Comparison of ENCODE assay signal across 8 cellular contexts in genomic region chr1:93447481-93448291, GRCh38.
DNase-seq lines count a peak whose midpoint lies in the region; ATAC-seq and TF ChIP-seq lines count a peak whose summit lies in the region.

FNBP1L (plus strand) TSS chr1:93448118; CDS start chr1:93448282, 164 bp downstream.

- ATAC-seq in GM18858 (IDR thresholded peaks at IDR 0.05; ENCODE audit: unreplicated experiment): no peak

- no peaks in the 10 kb centered on the region for H3K36me3 ChIP-seq in ACC112 (ENCODE audit: insufficient read depth, low read length)
- no peaks in the 10 kb centered on the region for H3K36me3 ChIP-seq in HEK293 (ENCODE audit: control insufficient read depth in 2 of 2, insufficient read depth in 1 of 2, low read length in 2 of 2)

- peak; percentile 93 for DNase-seq in NCI-H82 (lab: John Stamatoyannopoulos, UW)
- peak; percentile 76 for DNase-seq in activated CD8-positive, alpha-beta memory T cell treated with anti-CD3 and anti-CD28 coated beads, Interleukin-2, amount 50 U/mL, for 48 hours
- DNase-seq in epidermal melanocyte (ENCODE audit: insufficient read length, low spot score): peak; percentile 68
- DNase-seq in midbrain (lab: John Stamatoyannopoulos, UW): peak; percentile 69
- DNase-seq in stimulated activated CD8-positive, alpha-beta memory T cell treated with anti-CD3 and anti-CD28 coated beads, Interleukin-15, amount 100 ng/mL, for 48 hours (ENCODE audit: low read depth in 2 of 2): peak; percentile 23 to 36

- H3K79me2 ChIP-seq in ACC112 (ENCODE audit: control insufficient read depth, insufficient read depth, low read length, unreplicated experiment): peaks cover 36% of the 10 kb centered on the region

- CTCF ChIA-PET in HEK293 (lab: Yijun Ruan, JAX): interaction anchor here (0.6 to 1.7 kb wide), 6 partner anchors 14 to 460 kb away, joined by 3 to 6 read pairs (median 4); no protein-coding TSS in a partner anchor

- H3K4me1 ChIP-seq in ACC112 (ENCODE audit: control insufficient read depth, insufficient read depth, low read length, unreplicated experiment): peaks cover 9% of the 10 kb centered on the region
- H3K4me1 ChIP-seq in HEK293 (ENCODE audit: control insufficient read depth, insufficient read depth, low read length): peaks cover 3% of the 10 kb centered on the region; the same call in 1 of the 2 replicates

- no peaks in the 10 kb centered on the region for H3K9me3 ChIP-seq in HEK293 (ENCODE audit: control insufficient read depth, insufficient read depth, low read depth, low read length)

- H3K4me3 ChIP-seq in ACC112 (ENCODE audit: low read depth, low read length): peak within 1 kb of the TSS; percentile 99
- H3K4me3 ChIP-seq in HEK293 (ENCODE audit: low read depth, low read length): peak within 1 kb of the TSS; percentile 98

- POLR2A ChIA-PET in HEK293 (lab: Yijun Ruan, JAX): interaction anchor here (0.6 to 2.3 kb wide), 9 partner anchors 37 to 432 kb away, joined by 3 to 10 read pairs (median 4); partner anchors contain the start of genes DNTTIP2 and DR1

- H3K27ac ChIP-seq in ACC112 (ENCODE audit: low read depth, low read length) (no peak within 1 kb of the TSS), HEK293 (ENCODE audit: extremely low read depth, low read depth, low read length) (peak within 1 kb of the TSS; percentile 96)

- no peaks in the 10 kb centered on the region for H3K27me3 ChIP-seq in ACC112 (ENCODE audit: insufficient read depth, low read length)

- TF ChIP-seq CTCF in HEK293 (tag by site-specific recombination; IDR thresholded peaks at IDR 0.05): no peak

- H2AFZ ChIP-seq in ACC112 (ENCODE audit: low read length, unreplicated experiment): peak within 1 kb of the TSS; percentile 95

TF ChIP-seq in HEK293, 187 proteins besides CTCF, POLR2A, EP300 and RAD21 (continues in another document):
- no peak for TF ChIP-seq ZNF600 (tag by site-specific recombination; IDR thresholded peaks at IDR 0.05)
- TF ChIP-seq HOXA7 (CRISPR knock-in tag; IDR thresholded peaks at IDR 0.05; ENCODE audit: borderline replicate concordance): no peak
- TF ChIP-seq ZNF544 (tag by site-specific recombination; IDR thresholded peaks at IDR 0.05): no peak
- TF ChIP-seq ZNF311 (tag by site-specific recombination; IDR thresholded peaks at IDR 0.05; ENCODE audit: borderline replicate concordance): no peak
- no peak for TF ChIP-seq ZBTB44 (tag by site-specific recombination; IDR thresholded peaks at IDR 0.05)
- no peak for TF ChIP-seq ZNF140 (tag by site-specific recombination; IDR thresholded peaks at IDR 0.05)
- no peak for TF ChIP-seq ZBTB6 (tag by site-specific recombination; IDR thresholded peaks at IDR 0.05)
- TF ChIP-seq KLF16 (tag by site-specific recombination; IDR thresholded peaks at IDR 0.05): 0 out of 2 replicates have a peak, but pooled peaks have one; percentile 21
- TF ChIP-seq ZNF366 (tag by site-specific recombination; conservative IDR thresholded peaks at IDR 0.05): no peak
- TF ChIP-seq ZNF362 (tag by site-specific recombination; IDR thresholded peaks at IDR 0.05): no peak
- TF ChIP-seq KLF17 (tag by site-specific recombination; IDR thresholded peaks at IDR 0.05): 0 out of 2 replicates have a peak, but pooled peaks have one; percentile 19
- TF ChIP-seq GLI4 (tag by site-specific recombination; IDR thresholded peaks at IDR 0.05): no peak
- TF ChIP-seq ZNF701 (tag by site-specific recombination; IDR thresholded peaks at IDR 0.05): no peak
- no peak for TF ChIP-seq ZNF223 (tag by site-specific recombination; IDR thresholded peaks at IDR 0.05)
- no peak for TF ChIP-seq GFI1B (tag by site-specific recombination; IDR thresholded peaks at IDR 0.05)
- TF ChIP-seq ZNF629 (tag by site-specific recombination; IDR thresholded peaks at IDR 0.05): 0 out of 2 replicates have a peak, but pooled peaks have one; percentile 8
- no peak for TF ChIP-seq ZNF521 (tag by site-specific recombination; IDR thresholded peaks at IDR 0.05)
- no peak for TF ChIP-seq ZNF626 (tag by site-specific recombination; IDR thresholded peaks at IDR 0.05)
- no peak for TF ChIP-seq ZNF837 (tag by site-specific recombination; IDR thresholded peaks at IDR 0.05)
- no peak for TF ChIP-seq ZNF776 (tag by site-specific recombination; IDR thresholded peaks at IDR 0.05; ENCODE audit: borderline replicate concordance)
- TF ChIP-seq ZNF18 (tag by site-specific recombination; IDR thresholded peaks at IDR 0.05): no peak
- no peak for TF ChIP-seq ZFP3 (tag by site-specific recombination; IDR thresholded peaks at IDR 0.05; ENCODE audit: low read depth)
- no peak for TF ChIP-seq ZNF391 (tag by site-specific recombination; IDR thresholded peaks at IDR 0.05; ENCODE audit: borderline replicate concordance, low read depth)
- TF ChIP-seq BCL6B (tag by site-specific recombination; IDR thresholded peaks at IDR 0.05): no peak
- no peak for TF ChIP-seq ZNF221 (tag by site-specific recombination; IDR thresholded peaks at IDR 0.05; ENCODE audit: borderline replicate concordance)
- no peak for TF ChIP-seq HOXD13 (CRISPR knock-in tag; IDR thresholded peaks at IDR 0.05; ENCODE audit: borderline replicate concordance)
- TF ChIP-seq ZNF214 (tag by site-specific recombination; IDR thresholded peaks at IDR 0.05; ENCODE audit: borderline replicate concordance): no peak
- TF ChIP-seq ZNF239 (tag by site-specific recombination; IDR thresholded peaks at IDR 0.05): no peak
- TF ChIP-seq ZNF571 (tag by site-specific recombination; IDR thresholded peaks at IDR 0.05): no peak

Comparison
In these comparisons a context has a peak if more than half of its experiments do, and no peak if none do; other contexts are left out.
1. DNase-seq: peak in every context shown above with its lines; median percentile 93 in NCI-H82; 76 in activated CD8-positive, alpha-beta memory T cell treated with anti-CD3 and anti-CD28 coated beads, Interleukin-2, amount 50 U/mL, for 48 hours; 69 in midbrain; 68 in epidermal melanocyte; 30 in stimulated activated CD8-positive, alpha-beta memory T cell treated with anti-CD3 and anti-CD28 coated beads, Interleukin-15, amount 100 ng/mL, for 48 hours.